In the genomic region with DNA sequence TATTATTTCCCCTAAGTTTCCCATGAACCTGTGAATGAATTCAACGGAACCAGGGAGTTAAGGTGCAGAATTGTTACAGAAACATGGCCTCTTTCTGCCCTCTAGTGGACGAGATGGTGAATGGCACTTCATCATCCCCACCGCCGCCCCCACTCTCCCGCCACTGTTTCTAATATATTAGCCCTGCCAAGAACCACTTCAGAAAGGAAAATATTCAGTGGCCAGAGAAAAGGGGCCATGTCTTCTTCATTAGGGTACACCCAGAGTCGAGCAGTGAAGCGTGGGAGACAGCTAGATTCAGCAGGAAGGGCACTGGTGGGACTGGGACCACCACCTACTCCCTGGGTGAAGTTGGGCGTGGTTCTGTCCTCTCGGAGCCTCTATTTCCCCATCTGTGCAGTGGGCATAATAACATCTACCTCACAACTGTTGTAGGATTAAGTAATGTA, we compare ENCODE assay signal across 8 cellular contexts. TPM values are rescaled to one million over a fixed set of nuclear protein-coding genes. Genes with fewer than 3 reads are reported as not detected.
DNase-seq lines count a peak whose midpoint lies in the region; ATAC-seq, FAIRE-seq and TF ChIP-seq lines count a peak whose summit lies in the region.

No MANE protein-coding gene starts in this region.

- no peak for TF ChIP-seq POLR2A in GM12891 (IDR thresholded peaks at IDR 0.05; ENCODE audit: low read depth, low read length)

- H3K27me3 ChIP-seq in foreskin keratinocyte: peaks cover 17% of the 10 kb centered on the region

- no peak overlapping the region for H3K27ac ChIP-seq in foreskin keratinocyte

- ATAC-seq in foreskin keratinocyte (peak; percentile 65), HG03520 (IDR thresholded peaks at IDR 0.05; ENCODE audit: unreplicated experiment) (no peak)

- TF ChIP-seq CTCF in foreskin keratinocyte (conservative IDR thresholded peaks at IDR 0.05): peak; percentile 66

- no peaks in the 10 kb centered on the region for H3K4me1 ChIP-seq in foreskin keratinocyte

- DNase-seq in AG08395 (ENCODE audit: low spot score): peak; percentile 72
- peak; percentile 34 for DNase-seq in GM12891 (ENCODE audit: insufficient read length, low spot score)
- peak; percentile 55 for DNase-seq in NCI-H345 (lab: John Stamatoyannopoulos, UW)
- DNase-seq in activated T-cell treated with anti-CD3 and anti-CD28 coated beads for 24 hours (ENCODE audit: low read depth): peak; percentile 44
- DNase-seq in foreskin keratinocyte: no peak
- peak; percentile 29 for DNase-seq in pons (ENCODE audit: low spot score)
- DNase-seq in mucosa of gallbladder (ENCODE audit: low spot score): no peak

- peak; percentile 87 for FAIRE-seq in GM12891 (lab: Jason Lieb, UNC)

TF ChIP-seq in GM12891, 5 proteins besides CTCF, POLR2A, EP300 and RAD21:
- TF ChIP-seq SPI1 (IDR thresholded peaks at IDR 0.05; ENCODE audit: low read depth, low read length) (no peak), POU2F2 (IDR thresholded peaks at IDR 0.05; ENCODE audit: low read depth, low read length) (no peak), POLR2AphosphoS5 (IDR thresholded peaks at IDR 0.05; ENCODE audit: low read depth, low read length) (no peak), TAF1 (IDR thresholded peaks at IDR 0.05; ENCODE audit: low read depth, low read length) (no peak)

RNA-seq across cellular contexts. Expression of a gene that starts 46.4 kb away (rescaled TPM):
- polyA plus RNA-seq in GM12891 (2012; ENCODE audit: low read depth, missing spikeins): not detected
- total RNA-seq in foreskin keratinocyte (not detected in 2 replicates), mucosa of gallbladder (154 TPM)
- not detected in 2 replicates for polyA plus RNA-seq in foreskin keratinocyte

Comparison
In these comparisons a context has a peak if more than half of its experiments do, and no peak if none do; other contexts are left out.
1. DNase-seq: peak in AG08395 (single experiment), GM12891 (single experiment), NCI-H345 (single experiment), activated T-cell treated with anti-CD3 and anti-CD28 coated beads for 24 hours (single experiment) and pons (single experiment); none in foreskin keratinocyte (0 of 2) and mucosa of gallbladder (single experiment).
2. RNA of a gene that starts 46.4 kb away (total RNA-seq): 154 TPM in mucosa of gallbladder (single experiment); not detected in foreskin keratinocyte; every median in the first group is over 100 times any median in the second.